29 cellular contexts compared by ENCODE assay signal in genomic region chr7:3429981-3430380, GRCh38.
"Had no signal": no experiment of that assay in that cellular context is flagged by ENCODE, and none has a peak within 500 bp of the region (broad histone marks: within the 10 kb centered on the region; RNA-seq: fewer than 3 reads in every experiment).

No MANE protein-coding gene starts in this region.

- H3K4me3 ChIP-seq: coronary artery, dorsolateral prefrontal cortex, esophagus muscularis mucosa, gastroesophageal sphincter had no signal

- H3K9me3 Mint-ChIP-seq: activated CD4-positive, alpha-beta memory T cell treated with anti-CD3 and anti-CD28 coated beads for 36 hours; activated CD4-positive, alpha-beta T cell treated with anti-CD3 and anti-CD28 coated beads, Interleukin-2, amount 10 ng/mL, durations not matched to agents 24 days and 14 days; activated T-cell treated with anti-CD3 and anti-CD28 coated beads, Interleukin-2, amount 50 U/mL, for 24 hours; activated T-helper 17 cell treated with anti-CD3 and anti-CD28 coated beads, Interleukin-2, amount 50 U/mL, for 72 hours; central memory CD8-positive, alpha-beta T cell; dendritic cell treated with granulocyte-macrophage colony-stimulating factor and Interleukin-4, amounts not matched to agents 40 ng/mL and 50 ng/mL, for 4 days; endodermal cell had no signal

- H3K4me3 Mint-ChIP-seq: activated CD4-positive, alpha-beta memory T cell treated with anti-CD3 and anti-CD28 coated beads for 36 hours; activated CD4-positive, alpha-beta T cell treated with anti-CD3 and anti-CD28 coated beads for 36 hours; activated CD4-positive, alpha-beta T cell treated with anti-CD3 and anti-CD28 coated beads, Interleukin-2, amount 10 ng/mL, durations not matched to agents 24 days and 14 days; activated CD8-positive, alpha-beta memory T cell treated with anti-CD3 and anti-CD28 coated beads, Interleukin-2, amount 10 ng/mL, durations not matched to agents 7 days and 5 days; activated CD8-positive, alpha-beta T cell treated with anti-CD3 and anti-CD28 coated beads, Interleukin-2, amount 10 ng/mL, durations not matched to agents 7 days and 5 days; activated naive CD8-positive, alpha-beta T cell; activated T-cell treated with anti-CD3 and anti-CD28 coated beads, Interleukin-2, amount 50 U/mL, for 24 hours; activated T-helper 17 cell treated with anti-CD3 and anti-CD28 coated beads, Interleukin-2, amount 50 U/mL, for 72 hours; central memory CD8-positive, alpha-beta T cell; dendritic cell treated with granulocyte-macrophage colony-stimulating factor and Interleukin-4, amounts not matched to agents 40 ng/mL and 50 ng/mL, for 4 days; endodermal cell had no signal

- H3K27me3 ChIP-seq: brain microvascular endothelial cell, dorsolateral prefrontal cortex, esophagus muscularis mucosa, gastroesophageal sphincter had no signal

- H3K4me1 Mint-ChIP-seq: activated CD4-positive, alpha-beta T cell treated with anti-CD3 and anti-CD28 coated beads, Interleukin-2, amount 10 ng/mL, durations not matched to agents 24 days and 14 days; activated CD8-positive, alpha-beta memory T cell treated with anti-CD3 and anti-CD28 coated beads, Interleukin-2, amount 10 ng/mL, durations not matched to agents 7 days and 5 days; activated T-helper 17 cell treated with anti-CD3 and anti-CD28 coated beads, Interleukin-2, amount 50 U/mL, for 72 hours; central memory CD8-positive, alpha-beta T cell had no signal

- H3K4me1 ChIP-seq: esophagus muscularis mucosa, gastroesophageal sphincter had no signal

- ATAC-seq: activated CD4-positive, alpha-beta T cell treated with anti-CD3 and anti-CD28 coated beads for 36 hours; activated CD8-positive, alpha-beta memory T cell treated with anti-CD3 and anti-CD28 coated beads, Interleukin-2, amount 10 ng/mL, durations not matched to agents 7 days and 5 days; activated CD8-positive, alpha-beta T cell treated with anti-CD3 and anti-CD28 coated beads, Interleukin-2, amount 10 ng/mL, durations not matched to agents 7 days and 5 days; activated T-helper 17 cell treated with anti-CD3 and anti-CD28 coated beads, Interleukin-2, amount 50 U/mL, for 72 hours; gastroesophageal sphincter had no signal

- H3K27ac ChIP-seq: brain microvascular endothelial cell, coronary artery, dorsolateral prefrontal cortex, esophagus muscularis mucosa, gastroesophageal sphincter had no signal

- DNase-seq: activated CD4-positive, alpha-beta memory T cell treated with anti-CD3 and anti-CD28 coated beads for 36 hours; activated CD4-positive, alpha-beta T cell treated with anti-CD3 and anti-CD28 coated beads for 36 hours; activated CD4-positive, alpha-beta T cell treated with anti-CD3 and anti-CD28 coated beads, Interleukin-2, amount 10 ng/mL, durations not matched to agents 24 days and 14 days; activated CD4-positive, CD25-positive, alpha-beta regulatory T cell; activated CD4-positive, CD25-positive, alpha-beta regulatory T cell treated with anti-CD3 and anti-CD28 coated beads, Interleukin-2, amount 50 U/mL, for 72 hours; activated CD8-positive, alpha-beta memory T cell treated with anti-CD3 and anti-CD28 coated beads, Interleukin-2, amount 10 ng/mL, durations not matched to agents 7 days and 5 days; activated CD8-positive, alpha-beta memory T cell treated with anti-CD3 and anti-CD28 coated beads, Interleukin-2, amount 50 U/mL, for 4 hours; activated CD8-positive, alpha-beta T cell treated with anti-CD3 and anti-CD28 coated beads, Interleukin-2, amount 10 ng/mL, durations not matched to agents 7 days and 5 days; activated effector memory CD4-positive, alpha-beta T cell treated with Interleukin-2 at 50 U/mL for 16 hours; activated gamma-delta T cell treated with Interleukin-2 at 50 U/mL for 16 hours; activated naive CD4-positive, alpha-beta T cell treated with anti-CD3 and anti-CD28 coated beads, Interleukin-2, amount 50 U/mL, for 16 hours; activated naive CD4-positive, alpha-beta T cell treated with Interleukin-2 at 50 U/mL for 16 hours; activated T-cell treated with anti-CD3 and anti-CD28 coated beads, Interleukin-2, amount 50 U/mL, for 24 hours; amniotic stem cell; anterior cingulate cortex; brain microvascular endothelial cell; dorsolateral prefrontal cortex; effector memory CD4-positive, alpha-beta T cell; erythroblast; foreskin melanocyte; T-helper 2 cell had no signal

- H3K27me3 Mint-ChIP-seq: activated CD4-positive, alpha-beta memory T cell treated with anti-CD3 and anti-CD28 coated beads for 36 hours; activated CD4-positive, alpha-beta T cell treated with anti-CD3 and anti-CD28 coated beads, Interleukin-2, amount 10 ng/mL, durations not matched to agents 24 days and 14 days; activated naive CD8-positive, alpha-beta T cell; activated T-cell treated with anti-CD3 and anti-CD28 coated beads, Interleukin-2, amount 50 U/mL, for 24 hours; activated T-helper 17 cell treated with anti-CD3 and anti-CD28 coated beads, Interleukin-2, amount 50 U/mL, for 72 hours had no signal

- H3K36me3 Mint-ChIP-seq: activated CD4-positive, alpha-beta memory T cell treated with anti-CD3 and anti-CD28 coated beads for 36 hours; activated CD8-positive, alpha-beta memory T cell treated with anti-CD3 and anti-CD28 coated beads, Interleukin-2, amount 10 ng/mL, durations not matched to agents 7 days and 5 days; activated naive CD8-positive, alpha-beta T cell had no signal

- H3K9me3 ChIP-seq: esophagus muscularis mucosa, gastroesophageal sphincter had no signal

- H3K36me3 ChIP-seq: brain microvascular endothelial cell, esophagus muscularis mucosa, gastroesophageal sphincter had no signal

- H3K27ac Mint-ChIP-seq: activated CD4-positive, alpha-beta memory T cell treated with anti-CD3 and anti-CD28 coated beads for 36 hours; activated CD4-positive, alpha-beta T cell treated with anti-CD3 and anti-CD28 coated beads for 36 hours; activated CD4-positive, alpha-beta T cell treated with anti-CD3 and anti-CD28 coated beads, Interleukin-2, amount 10 ng/mL, durations not matched to agents 24 days and 14 days; activated CD8-positive, alpha-beta memory T cell treated with anti-CD3 and anti-CD28 coated beads, Interleukin-2, amount 10 ng/mL, durations not matched to agents 7 days and 5 days; activated CD8-positive, alpha-beta T cell treated with anti-CD3 and anti-CD28 coated beads, Interleukin-2, amount 10 ng/mL, durations not matched to agents 7 days and 5 days; activated naive CD8-positive, alpha-beta T cell; activated T-cell treated with anti-CD3 and anti-CD28 coated beads, Interleukin-2, amount 50 U/mL, for 24 hours; activated T-helper 17 cell treated with anti-CD3 and anti-CD28 coated beads, Interleukin-2, amount 50 U/mL, for 72 hours; dendritic cell treated with granulocyte-macrophage colony-stimulating factor and Interleukin-4, amounts not matched to agents 40 ng/mL and 50 ng/mL, for 4 days; endodermal cell had no signal
